In the genomic region with DNA sequence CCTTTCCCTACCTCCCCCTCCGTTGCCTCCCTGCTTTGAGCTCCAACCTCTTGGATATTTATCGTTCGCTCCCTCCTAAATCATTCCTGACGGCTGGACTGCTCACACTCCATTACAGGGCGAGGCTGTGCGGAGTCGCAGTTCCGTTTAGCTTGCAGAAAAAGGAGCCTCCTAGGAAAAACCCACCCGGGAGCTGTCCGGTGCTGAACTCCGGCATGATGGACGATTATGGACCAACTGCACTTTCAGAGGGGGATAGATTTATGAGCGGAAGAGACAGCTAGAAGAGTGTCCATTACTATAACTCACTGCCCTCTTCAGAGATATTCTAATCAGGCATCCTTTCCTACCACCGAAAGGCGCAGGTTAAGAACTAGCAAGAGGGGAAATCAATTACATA, we compare ENCODE assay signal across 1 cellular context.
TF ChIP-seq lines count a peak whose summit lies in the region.

No MANE protein-coding gene starts in this region.

TF ChIP-seq in HEK293, 187 proteins besides CTCF, POLR2A, EP300 and RAD21 (continued from another document):
- TF ChIP-seq, protein P1, sequence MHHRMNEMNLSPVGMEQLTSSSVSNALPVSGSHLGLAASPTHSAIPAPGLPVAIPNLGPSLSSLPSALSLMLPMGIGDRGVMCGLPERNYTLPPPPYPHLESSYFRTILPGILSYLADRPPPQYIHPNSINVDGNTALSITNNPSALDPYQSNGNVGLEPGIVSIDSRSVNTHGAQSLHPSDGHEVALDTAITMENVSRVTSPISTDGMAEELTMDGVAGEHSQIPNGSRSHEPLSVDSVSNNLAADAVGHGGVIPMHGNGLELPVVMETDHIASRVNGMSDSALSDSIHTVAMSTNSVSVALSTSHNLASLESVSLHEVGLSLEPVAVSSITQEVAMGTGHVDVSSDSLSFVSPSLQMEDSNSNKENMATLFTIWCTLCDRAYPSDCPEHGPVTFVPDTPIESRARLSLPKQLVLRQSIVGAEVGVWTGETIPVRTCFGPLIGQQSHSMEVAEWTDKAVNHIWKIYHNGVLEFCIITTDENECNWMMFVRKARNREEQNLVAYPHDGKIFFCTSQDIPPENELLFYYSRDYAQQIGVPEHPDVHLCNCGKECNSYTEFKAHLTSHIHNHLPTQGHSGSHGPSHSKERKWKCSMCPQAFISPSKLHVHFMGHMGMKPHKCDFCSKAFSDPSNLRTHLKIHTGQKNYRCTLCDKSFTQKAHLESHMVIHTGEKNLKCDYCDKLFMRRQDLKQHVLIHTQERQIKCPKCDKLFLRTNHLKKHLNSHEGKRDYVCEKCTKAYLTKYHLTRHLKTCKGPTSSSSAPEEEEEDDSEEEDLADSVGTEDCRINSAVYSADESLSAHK (tag by site-specific recombination; IDR thresholded peaks at IDR 0.05): no peak
- no peak for TF ChIP-seq ZNF248 (tag by site-specific recombination; IDR thresholded peaks at IDR 0.05)
- TF ChIP-seq ZNF19 (tag by site-specific recombination; IDR thresholded peaks at IDR 0.05; ENCODE audit: low read depth): no peak
- TF ChIP-seq ZBTB17 (tag by site-specific recombination; IDR thresholded peaks at IDR 0.05): peak; percentile 20; the same call in 1 of the 2 replicates
- TF ChIP-seq KLF1 (tag by site-specific recombination; IDR thresholded peaks at IDR 0.05): no peak
- TF ChIP-seq MYNN (tag by site-specific recombination; IDR thresholded peaks at IDR 0.05; ENCODE audit: borderline replicate concordance): no peak
- no peak for TF ChIP-seq ZNF596 (tag by site-specific recombination; IDR thresholded peaks at IDR 0.05)
- TF ChIP-seq ZNF404 (tag by site-specific recombination; IDR thresholded peaks at IDR 0.05): no peak
